Comparison of ENCODE assay signal across 15 cellular contexts in genomic region chr22:48138855-48139254, GRCh38.
DNase-seq lines count a peak whose midpoint lies in the region; ATAC-seq and TF ChIP-seq lines count a peak whose summit lies in the region.
"Had no signal": no experiment of that assay in that cellular context is flagged by ENCODE, and none has a peak within 500 bp of the region (broad histone marks: within the 10 kb centered on the region; RNA-seq: fewer than 3 reads in every experiment).

No MANE protein-coding gene starts in this region.

- no peak overlapping the region for H3K4me3 Mint-ChIP-seq in activated T-cell treated with anti-CD3 and anti-CD28 coated beads, Interleukin-2, amount 50 U/mL, for 24 hours
- H3K4me3 Mint-ChIP-seq in activated T-cell treated with anti-CD3 and anti-CD28 coated beads, Interleukin-2, amount 50 U/mL, for 4 hours = no peak overlapping the region
- H3K4me3 Mint-ChIP-seq in immature natural killer cell = peak overlapping the region in 1 of 5 donors; percentile 2
- H3K4me3 Mint-ChIP-seq: CD4-positive, alpha-beta memory T cell had no signal

- H3K36me3 ChIP-seq in brain microvascular endothelial cell (replicated peaks) = no peaks in the 10 kb centered on the region

- no peaks in the 10 kb centered on the region for H3K27me3 ChIP-seq in brain microvascular endothelial cell (replicated peaks)

- no peaks in the 10 kb centered on the region for H3K9me3 Mint-ChIP-seq in activated T-cell treated with anti-CD3 and anti-CD28 coated beads, Interleukin-2, amount 50 U/mL, for 24 hours
- no peaks in the 10 kb centered on the region for H3K9me3 Mint-ChIP-seq in activated T-cell treated with anti-CD3 and anti-CD28 coated beads, Interleukin-2, amount 50 U/mL, for 4 hours
- peaks cover 0 to 2% (median 0%) of the 10 kb centered on the region in 6 donors for H3K9me3 Mint-ChIP-seq in immature natural killer cell

- peaks cover 10% of the 10 kb centered on the region for H3K4me1 Mint-ChIP-seq in activated T-cell treated with anti-CD3 and anti-CD28 coated beads, Interleukin-2, amount 50 U/mL, for 24 hours (ENCODE audit: low read depth)
- peaks cover 8% of the 10 kb centered on the region for H3K4me1 Mint-ChIP-seq in activated T-cell treated with anti-CD3 and anti-CD28 coated beads, Interleukin-2, amount 50 U/mL, for 4 hours (ENCODE audit: low read depth)
- H3K4me1 Mint-ChIP-seq in immature natural killer cell = peaks cover 13 to 17% of the 10 kb centered on the region in 2 donors

- H3K27me3 Mint-ChIP-seq in activated T-cell treated with anti-CD3 and anti-CD28 coated beads, Interleukin-2, amount 50 U/mL, for 24 hours = peaks cover 2% of the 10 kb centered on the region
- peaks cover 5% of the 10 kb centered on the region for H3K27me3 Mint-ChIP-seq in activated T-cell treated with anti-CD3 and anti-CD28 coated beads, Interleukin-2, amount 50 U/mL, for 4 hours (ENCODE audit: low read depth)
- H3K27me3 Mint-ChIP-seq in immature natural killer cell (ENCODE audit: low read depth in 3 of 3) = peaks cover 7 to 15% (median 10%) of the 10 kb centered on the region in 3 donors

- H3K36me3 Mint-ChIP-seq in activated T-cell treated with anti-CD3 and anti-CD28 coated beads, Interleukin-2, amount 50 U/mL, for 24 hours (ENCODE audit: low read depth) = no peaks in the 10 kb centered on the region
- no peaks in the 10 kb centered on the region for H3K36me3 Mint-ChIP-seq in activated T-cell treated with anti-CD3 and anti-CD28 coated beads, Interleukin-2, amount 50 U/mL, for 4 hours (ENCODE audit: insufficient read depth)
- H3K36me3 Mint-ChIP-seq in immature natural killer cell = no peaks in the 10 kb centered on the region
- H3K36me3 Mint-ChIP-seq: CD4-positive, alpha-beta memory T cell had no signal

- in situ Hi-C loops in brain microvascular endothelial cell (cut with HindIII; ENCODE audit: low pct_ligation_motif_present, low sequenced_read_pairs) = no loop called here

- no peak for ATAC-seq in activated T-cell treated with anti-CD3 and anti-CD28 coated beads, Interleukin-2, amount 50 U/mL, for 4 hours
- ATAC-seq: HepG2 had no signal

- no peak overlapping the region for H3K27ac ChIP-seq in brain microvascular endothelial cell

- H3K27ac Mint-ChIP-seq in activated T-cell treated with anti-CD3 and anti-CD28 coated beads, Interleukin-2, amount 50 U/mL, for 24 hours = peak overlapping the region; percentile 56
- peak overlapping the region in 2 of 6 donors; percentile 4 to 20 for H3K27ac Mint-ChIP-seq in immature natural killer cell

- H3K4me3 ChIP-seq in brain microvascular endothelial cell (ENCODE audit: low read depth, low read length) = no peak overlapping the region

- no peak for TF ChIP-seq CTCF in brain microvascular endothelial cell (IDR thresholded peaks at IDR 0.05; ENCODE audit: low read depth, low read length, missing control alignments)

- no peak for DNase-seq in activated T-cell treated with anti-CD3 and anti-CD28 coated beads, Interleukin-2, amount 50 U/mL, for 24 hours
- no peak for DNase-seq in activated T-cell treated with anti-CD3 and anti-CD28 coated beads, Interleukin-2, amount 50 U/mL, for 4 hours
- DNase-seq in CD1c-positive myeloid dendritic cell (ENCODE audit: extremely low spot score) = peak; percentile 2
- DNase-seq in KG1 (lab: John Stamatoyannopoulos, UW) = peak; percentile 13
- peak; percentile 4 to 28 (median 13) for DNase-seq in immature natural killer cell
- DNase-seq in NCI-H2227 (lab: John Stamatoyannopoulos, UW; ENCODE audit: unreplicated experiment) = no peak
- DNase-seq in brain microvascular endothelial cell = no peak
- DNase-seq in activated CD4-positive, alpha-beta T cell treated with anti-CD3 and anti-CD28 coated beads, Interleukin-2, amount 50 U/mL, for 48 hours = no peak
- DNase-seq: CD4-positive, alpha-beta memory T cell; DMS79 treated with DMSO at 0.1 percent for 48 hours; GF-D8; NCI-H1048; NCI-H82; SHP77 treated with DMSO at 0.1 percent for 48 hours had no signal

Comparison
In these comparisons a context has a peak if more than half of its experiments do, and no peak if none do; other contexts are left out.
1. DNase-seq: peak in CD1c-positive myeloid dendritic cell (single experiment), KG1 (single experiment) and immature natural killer cell (3 of 3); none in activated T-cell treated with anti-CD3 and anti-CD28 coated beads, Interleukin-2, amount 50 U/mL, for 24 hours (single experiment), activated T-cell treated with anti-CD3 and anti-CD28 coated beads, Interleukin-2, amount 50 U/mL, for 4 hours (single experiment), NCI-H2227 (single experiment), brain microvascular endothelial cell (single experiment) and activated CD4-positive, alpha-beta T cell treated with anti-CD3 and anti-CD28 coated beads, Interleukin-2, amount 50 U/mL, for 48 hours (0 of 2).